In genomic region chr17:35345445-35345925, GRCh38 we compare ENCODE assay signal across 8 cellular contexts. TPM values are rescaled to one million over a fixed set of nuclear protein-coding genes. Genes with fewer than 3 reads are reported as not detected.
DNase-seq lines count a peak whose midpoint lies in the region; ATAC-seq and TF ChIP-seq lines count a peak whose summit lies in the region.

No MANE protein-coding gene starts in this region.

- H3K4me1 ChIP-seq in ACC112 (ENCODE audit: control insufficient read depth, insufficient read depth, low read length, unreplicated experiment): peaks cover 11% of the 10 kb centered on the region

- no peaks in the 10 kb centered on the region for H3K79me2 ChIP-seq in ACC112 (ENCODE audit: control insufficient read depth, insufficient read depth, low read length, unreplicated experiment)

- H3K4me3 Mint-ChIP-seq in natural killer cell treated with Interleukin-12 subunit alpha and Interleukin-12 subunit beta and Interleukin-15 and Interleukin-18, amount 100 ng/mL, for 72 hours: peak overlapping the region; percentile 85

- 0 out of 2 replicates have a peak overlapping the region, but pooled peaks have one; percentile 28 for H3K27ac ChIP-seq in ACC112 (ENCODE audit: low read depth, low read length)

- DNase-seq in Jurkat, Clone E6-1 (ENCODE audit: low read depth, low spot score): no peak
- DNase-seq in epithelial cell of esophagus (ENCODE audit: low read depth): no peak
- DNase-seq in natural killer cell treated with Interleukin-12 subunit alpha and Interleukin-12 subunit beta and Interleukin-15 and Interleukin-18, amount 100 ng/mL, for 72 hours (ENCODE audit: low spot score): no peak
- no peak for DNase-seq in A172 (ENCODE audit: low spot score)
- DNase-seq in NCI-H748 (lab: John Stamatoyannopoulos, UW; ENCODE audit: unreplicated experiment): no peak

- H3K4me1 Mint-ChIP-seq in natural killer cell treated with Interleukin-12 subunit alpha and Interleukin-12 subunit beta and Interleukin-15 and Interleukin-18, amount 100 ng/mL, for 72 hours (ENCODE audit: low read depth in 2 of 2): peaks cover 37 to 57% of the 10 kb centered on the region in 2 donors

- H3K9me3 Mint-ChIP-seq in natural killer cell treated with Interleukin-12 subunit alpha and Interleukin-12 subunit beta and Interleukin-15 and Interleukin-18, amount 100 ng/mL, for 72 hours: no peaks in the 10 kb centered on the region

- peaks cover 8% of the 10 kb centered on the region; the same call in 1 of the 2 replicates for H3K27me3 ChIP-seq in ACC112 (ENCODE audit: insufficient read depth, low read length)

- peak overlapping the region; percentile 78 for H3K4me3 ChIP-seq in ACC112 (ENCODE audit: low read depth, low read length)
- peak overlapping the region; percentile 47 for H3K4me3 ChIP-seq in Jurkat, Clone E6-1 (ENCODE audit: low read length)
- H3K4me3 ChIP-seq in epithelial cell of esophagus (ENCODE audit: low read length): peak overlapping the region; percentile 6

- H2AFZ ChIP-seq in ACC112 (ENCODE audit: low read length, unreplicated experiment): peak overlapping the region; percentile 59

- H3K36me3 Mint-ChIP-seq in natural killer cell treated with Interleukin-12 subunit alpha and Interleukin-12 subunit beta and Interleukin-15 and Interleukin-18, amount 100 ng/mL, for 72 hours: peaks cover 6% of the 10 kb centered on the region

- peaks cover 3% of the 10 kb centered on the region; the same call in 1 of the 2 replicates for H3K36me3 ChIP-seq in ACC112 (ENCODE audit: insufficient read depth, low read length)

- TF ChIP-seq CTCF in epithelial cell of esophagus (IDR thresholded peaks at IDR 0.05; ENCODE audit: insufficient read depth, low read depth, low read length, missing control alignments): no peak

- H3K27ac Mint-ChIP-seq in natural killer cell treated with Interleukin-12 subunit alpha and Interleukin-12 subunit beta and Interleukin-15 and Interleukin-18, amount 100 ng/mL, for 72 hours: peak overlapping the region; percentile 76 to 93

- peak in 1 of 2 donors; percentile 7 for ATAC-seq in natural killer cell treated with Interleukin-12 subunit alpha and Interleukin-12 subunit beta and Interleukin-15 and Interleukin-18, amount 100 ng/mL, for 72 hours
- ATAC-seq in GM18502 (IDR thresholded peaks at IDR 0.05; ENCODE audit: poor library complexity, unreplicated experiment) (no peak), GM21723 (IDR thresholded peaks at IDR 0.05; ENCODE audit: unreplicated experiment) (no peak)

- no peaks in the 10 kb centered on the region for H3K27me3 Mint-ChIP-seq in natural killer cell treated with Interleukin-12 subunit alpha and Interleukin-12 subunit beta and Interleukin-15 and Interleukin-18, amount 100 ng/mL, for 72 hours

RNA-seq across cellular contexts. Expression of gene SLFN11, which starts 27.9 kb away (rescaled TPM):
- polyA plus RNA-seq in Jurkat, Clone E6-1 (2012; ENCODE audit: insufficient read depth, insufficient read length): 36.4 TPM
- total RNA-seq in natural killer cell treated with Interleukin-12 subunit alpha and Interleukin-12 subunit beta and Interleukin-15 and Interleukin-18, amount 100 ng/mL, for 72 hours: 100 to 1,000 TPM; 139 to 149 TPM
- 37.2 and 54.4 TPM in 2 replicates for total RNA-seq in A172 (2014; rRNA removed; shearing (Covaris generic))

Comparison
In these comparisons a context has a peak if more than half of its experiments do, and no peak if none do; other contexts are left out.
1. H3K4me3 ChIP-seq: peak in every context shown above with its lines; median percentile 78 in ACC112; 47 in Jurkat, Clone E6-1; 6 in epithelial cell of esophagus.